In the genomic region with DNA sequence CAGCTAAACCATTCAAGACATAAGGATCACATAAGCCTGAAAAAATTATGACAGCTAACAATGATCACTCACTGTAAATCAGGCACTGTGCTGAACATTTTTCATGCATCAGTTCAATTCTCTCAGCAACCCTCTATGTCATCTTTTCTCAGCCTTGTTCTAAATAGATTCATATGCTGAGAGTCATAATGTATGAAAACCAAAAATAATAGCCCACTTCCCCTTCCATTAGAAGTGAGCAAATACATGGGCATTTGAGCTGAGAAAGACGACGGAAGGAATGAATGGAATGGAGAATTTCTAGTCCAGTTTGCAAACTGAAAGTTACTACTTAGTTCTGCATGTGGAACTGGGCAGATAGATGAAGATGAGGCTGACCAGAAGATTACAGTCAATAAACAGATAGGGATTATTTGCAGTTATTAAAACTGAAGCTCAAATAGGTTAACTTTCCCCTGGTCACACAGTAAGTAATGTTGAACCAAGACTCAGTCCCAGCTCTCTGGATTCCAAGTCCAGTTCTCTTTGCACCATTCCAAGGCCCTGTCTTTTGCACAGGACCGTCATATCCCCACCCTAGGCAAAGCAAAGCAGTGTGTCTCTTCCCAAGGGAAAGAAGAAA, we compare ENCODE assay signal across 11 cellular contexts. TPM values are rescaled to one million over a fixed set of nuclear protein-coding genes. Genes with fewer than 3 reads are reported as not detected.
DNase-seq lines count a peak whose midpoint lies in the region; ATAC-seq and TF ChIP-seq lines count a peak whose summit lies in the region.
"Had no signal": no experiment of that assay in that cellular context is flagged by ENCODE, and none has a peak within 500 bp of the region (broad histone marks: within the 10 kb centered on the region; RNA-seq: fewer than 3 reads in every experiment).

No MANE protein-coding gene starts in this region.

- peak; percentile 86 for DNase-seq in GM04503 (ENCODE audit: low read depth)
- no peak for DNase-seq in neural crest cell (ENCODE audit: low read depth, low spot score)
- no peak for DNase-seq in esophagus squamous epithelium (lab: John Stamatoyannopoulos, UW)
- DNase-seq in 8988T: no peak
- no peak for DNase-seq in epidermal melanocyte (ENCODE audit: insufficient read length, low spot score)
- DNase-seq: activated T-cell treated with anti-CD3 and anti-CD28 coated beads, Interleukin-2, amount 50 U/mL, for 72 hours; NCI-H2227 treated with DMSO at 0.1 percent for 48 hours had no signal

- peak; percentile 24 for ATAC-seq in HG03159 (IDR thresholded peaks at IDR 0.05; ENCODE audit: unreplicated experiment)
- no peak for ATAC-seq in GM18498 (IDR thresholded peaks at IDR 0.05; ENCODE audit: unreplicated experiment)
- ATAC-seq: activated T-cell treated with anti-CD3 and anti-CD28 coated beads, Interleukin-2, amount 50 U/mL, for 72 hours; stimulated activated effector memory CD8-positive, alpha-beta T cell treated with anti-CD3 and anti-CD28 coated beads, Interleukin-12 subunit alpha, Interleukin-12 subunit beta, amount 100 ng/mL, for 72 hours had no signal

- H3K36me3 ChIP-seq in esophagus squamous epithelium: no peaks in the 10 kb centered on the region

- peaks cover 0 to 11% (median 0%) of the 10 kb centered on the region in 4 donors for H3K27me3 ChIP-seq in esophagus squamous epithelium

- TF ChIP-seq CTCF in brain (conservative IDR thresholded peaks at IDR 0.05) (no peak), neural crest cell (conservative IDR thresholded peaks at IDR 0.05) (no peak), esophagus squamous epithelium (IDR thresholded peaks at IDR 0.05) (no peak)

- H3K4me3 Mint-ChIP-seq in brain (peak overlapping the region; percentile 77 to 96 (median 81)), neural crest cell (peak overlapping the region; percentile 83)

- peak overlapping the region in 3 of 5 experiments; percentile 64 to 68 (median 65) for H3K27ac Mint-ChIP-seq in brain
- no peak overlapping the region for H3K27ac Mint-ChIP-seq in neural crest cell (ENCODE audit: unreplicated experiment)
- H3K27ac Mint-ChIP-seq: stimulated activated effector memory CD8-positive, alpha-beta T cell treated with anti-CD3 and anti-CD28 coated beads, Interleukin-12 subunit alpha, Interleukin-12 subunit beta, amount 100 ng/mL, for 72 hours had no signal

- intact Hi-C loops in esophagus squamous epithelium (cut with DNase I): no loop called here

- H3K4me1 Mint-ChIP-seq in brain: peaks cover 34% of the 10 kb centered on the region
- H3K4me1 Mint-ChIP-seq in neural crest cell: peaks cover 22% of the 10 kb centered on the region
- H3K4me1 Mint-ChIP-seq: stimulated activated effector memory CD8-positive, alpha-beta T cell treated with anti-CD3 and anti-CD28 coated beads, Interleukin-12 subunit alpha, Interleukin-12 subunit beta, amount 100 ng/mL, for 72 hours had no signal

- 36 to 45% methylated on average over 3 of the region's 3 CpGs for WGBS in esophagus squamous epithelium, 2 donors

- no peaks in the 10 kb centered on the region for H3K9me3 ChIP-seq in esophagus squamous epithelium

- peaks cover 0 to 45% (median 15%) of the 10 kb centered on the region in 3 donors for H3K4me1 ChIP-seq in esophagus squamous epithelium

- TF ChIP-seq POLR2A in esophagus squamous epithelium (IDR thresholded peaks at IDR 0.05): no peak

- peak overlapping the region in 2 of 4 donors; percentile 89 for H3K27ac ChIP-seq in esophagus squamous epithelium

- no peaks in the 10 kb centered on the region for H3K36me3 Mint-ChIP-seq in brain
- no peaks in the 10 kb centered on the region for H3K36me3 Mint-ChIP-seq in neural crest cell (ENCODE audit: low read depth)
- H3K36me3 Mint-ChIP-seq: stimulated activated effector memory CD8-positive, alpha-beta T cell treated with anti-CD3 and anti-CD28 coated beads, Interleukin-12 subunit alpha, Interleukin-12 subunit beta, amount 100 ng/mL, for 72 hours had no signal

- H3K27me3 Mint-ChIP-seq in brain (peaks cover 4% of the 10 kb centered on the region), neural crest cell (ENCODE audit: low read depth) (peaks cover 4% of the 10 kb centered on the region)

- H3K9me3 Mint-ChIP-seq in brain (no peaks in the 10 kb centered on the region), neural crest cell (no peaks in the 10 kb centered on the region)
- H3K9me3 Mint-ChIP-seq: activated T-cell treated with anti-CD3 and anti-CD28 coated beads, Interleukin-2, amount 50 U/mL, for 72 hours; stimulated activated effector memory CD8-positive, alpha-beta T cell treated with anti-CD3 and anti-CD28 coated beads, Interleukin-12 subunit alpha, Interleukin-12 subunit beta, amount 100 ng/mL, for 72 hours had no signal

- no peak overlapping the region for H3K4me3 ChIP-seq in esophagus squamous epithelium

RNA-seq across cellular contexts. Expression of gene SH3RF1, which starts 1.6 kb away (rescaled TPM):
- polyA plus RNA-seq in brain (ENCODE audit: insufficient read depth, low read depth, low replicate concordance): 7.1 TPM
- total RNA-seq in neural crest cell (18.6 and 21.2 TPM in 2 replicates), esophagus squamous epithelium (1 to 10 TPM; 3.9 to 9.3 (median 5.7) TPM)
